In genomic region chr4:176270669-176271068, GRCh38 we compare ENCODE assay signal across 10 cellular contexts. TPM values are rescaled to one million over a fixed set of nuclear protein-coding genes. Genes with fewer than 3 reads are reported as not detected.
DNase-seq lines count a peak whose midpoint lies in the region; ATAC-seq, FAIRE-seq and TF ChIP-seq lines count a peak whose summit lies in the region.
"Had no signal": no experiment of that assay in that cellular context is flagged by ENCODE, and none has a peak within 500 bp of the region (broad histone marks: within the 10 kb centered on the region; RNA-seq: fewer than 3 reads in every experiment).

No MANE protein-coding gene starts in this region.

- no peak for FAIRE-seq in GM19239 (lab: Jason Lieb, UNC)
- FAIRE-seq: colon had no signal

- H3K4me1 ChIP-seq in GM23248 (ENCODE audit: insufficient read depth) (peaks cover 52% of the 10 kb centered on the region), tibial artery (peaks cover 0 to 16% (median 0%) of the 10 kb centered on the region in 4 donors)
- H3K4me1 ChIP-seq in effector memory CD4-positive, alpha-beta T cell (ENCODE audit: control insufficient read depth, insufficient read depth, low read length, poor library complexity, severe bottlenecking), result no peaks in the 10 kb centered on the region

- H3F3A ChIP-seq in GM23248 (ENCODE audit: insufficient read depth), result peaks cover 42% of the 10 kb centered on the region

- H3K9me3 ChIP-seq in GM23248 (ENCODE audit: low read depth) (no peaks in the 10 kb centered on the region), tibial artery (no peaks in the 10 kb centered on the region)
- H3K9me3 ChIP-seq in effector memory CD4-positive, alpha-beta T cell (ENCODE audit: control insufficient read depth, low read length), result no peaks in the 10 kb centered on the region

- peak overlapping the region; percentile 20; the same call in 1 of the 2 replicates for H2AFZ ChIP-seq in GM23248

- H3K4me2 ChIP-seq in GM23248 (ENCODE audit: unreplicated experiment), result peak overlapping the region; percentile 99

- no peaks in the 10 kb centered on the region for H3K79me2 ChIP-seq in GM23248 (ENCODE audit: insufficient read depth)

- peak overlapping the region; percentile 68 for H3K9ac ChIP-seq in GM23248

- TF ChIP-seq CTCF in tibial artery (IDR thresholded peaks at IDR 0.05), result no peak

- H3K9me2 ChIP-seq in GM23248 (ENCODE audit: insufficient read depth), result 0 out of 2 replicates have a peak, but pooled peaks cover 3% of the 10 kb centered on the region

- no peaks in the 10 kb centered on the region for H4K20me1 ChIP-seq in GM23248 (ENCODE audit: insufficient read depth)

- DNase-seq in ACHN (peak; percentile 98), GM23248 (peak; percentile 99), SK-MEL-5 (ENCODE audit: low read depth, low spot score) (peak; percentile 46), glomerular visceral epithelial cell (ENCODE audit: extremely low spot score) (peak; percentile 98), GM19239 (ENCODE audit: insufficient read length, low spot score) (no peak), tibial artery (no peak)
- DNase-seq in effector memory CD4-positive, alpha-beta T cell, result no peak

- peak overlapping the region; percentile 67 for H3K4me3 ChIP-seq in GM23248
- H3K4me3 ChIP-seq in effector memory CD4-positive, alpha-beta T cell (ENCODE audit: insufficient read depth, low read depth, low read length, poor library complexity, severe bottlenecking), result no peak overlapping the region
- no peak overlapping the region for H3K4me3 ChIP-seq in tibial artery

- intact Hi-C loops in tibial artery (cut with DNase I; ENCODE audit: low total_unique reads), result no loop called here

- H3K27me3 ChIP-seq in GM23248 (replicated peaks; ENCODE audit: insufficient read depth), result no peaks in the 10 kb centered on the region
- no peaks in the 10 kb centered on the region for H3K27me3 ChIP-seq in effector memory CD4-positive, alpha-beta T cell (replicated peaks; ENCODE audit: control insufficient read depth, insufficient read depth, low read length, poor library complexity, severe bottlenecking)
- no peaks in the 10 kb centered on the region for H3K27me3 ChIP-seq in tibial artery

- no peak for ATAC-seq in GM21367 (IDR thresholded peaks at IDR 0.05; ENCODE audit: unreplicated experiment)

- in situ Hi-C loops in ACHN (cut with HindIII; ENCODE audit: low pct_ligation_motif_present, low pct_unique_long_range_greater_than_20kb, low sequenced_read_pairs) (no loop called here), GM23248 (cut with MboI) (no loop called here), SK-MEL-5 (cut with HindIII; ENCODE audit: low pct_unique_long_range_greater_than_20kb, low sequenced_read_pairs) (no loop called here)

- H3K27ac ChIP-seq in GM23248 (peak overlapping the region; percentile 84), tibial artery (no peak overlapping the region)
- H3K27ac ChIP-seq in effector memory CD4-positive, alpha-beta T cell (ENCODE audit: insufficient read depth, low read length, poor library complexity, severe bottlenecking), result no peak overlapping the region

- H3K36me3 ChIP-seq in GM23248 (ENCODE audit: low read depth), result no peaks in the 10 kb centered on the region
- no peaks in the 10 kb centered on the region for H3K36me3 ChIP-seq in effector memory CD4-positive, alpha-beta T cell (ENCODE audit: control insufficient read depth, insufficient read depth, low read length)
- H3K36me3 ChIP-seq in tibial artery, result no peaks in the 10 kb centered on the region

- 0 to 1% methylated on average over 5 of the region's 5 CpGs for WGBS in GM23248 (ENCODE audit: low coverage in 1 of 2, low lambda C conversion rate in 2 of 2, missing lambda C conversion rate in 2 of 2), 2 experiments

RNA-seq across cellular contexts. Expression of gene ASB5, which starts 1.6 kb away (rescaled TPM):
- total RNA-seq in GM23248 (2014; rRNA removed; shearing (Covaris generic)), result 0.25 TPM in 1 of 2 replicates, not detected in the other
- 0.25 TPM in 1 of 2 replicates, not detected in the other for polyA plus RNA-seq in GM23248 (2016; fragmentation: Nextera tagmentation; extraction: Ambion mirVana)
- total RNA-seq in SK-MEL-5 (2014; rRNA removed; shearing (Covaris generic)), result 4.2 and 5.2 TPM in 2 replicates
- polyA plus RNA-seq in SK-MEL-5 (2015; cell fraction: cytosol; rRNA removed), result 0.85 and 1.7 TPM in 2 replicates
- polyA plus RNA-seq in SK-MEL-5 (2015; cell fraction: nucleus; rRNA removed), result 0.61 and 0.80 TPM in 2 replicates
- total RNA-seq: T-helper 2 cell treated with Interferon-gamma antibody and Interleukin-4, amounts not matched to agents 100 ng/mL and 5 ng/mL, for 36 hours had no signal

RNA-seq across cellular contexts. Expression of gene SPCS3, which starts 49.1 kb away (rescaled TPM):
- total RNA-seq in GM23248 (2014; rRNA removed; shearing (Covaris generic)), result 80.4 and 84.4 TPM in 2 replicates
- 108 and 113 TPM in 2 replicates for polyA plus RNA-seq in GM23248 (2016; fragmentation: Nextera tagmentation; extraction: Ambion mirVana)
- total RNA-seq in SK-MEL-5 (2014; rRNA removed; shearing (Covaris generic)), result 157 and 169 TPM in 2 replicates
- polyA plus RNA-seq in SK-MEL-5 (2015; cell fraction: cytosol; rRNA removed), result 70.2 and 84.1 TPM in 2 replicates
- 139 and 165 TPM in 2 replicates for polyA plus RNA-seq in SK-MEL-5 (2015; cell fraction: nucleus; rRNA removed)

Comparison
In these comparisons a context has a peak if more than half of its experiments do, and no peak if none do; other contexts are left out.
1. DNase-seq: peak in ACHN (single experiment), GM23248 (single experiment), SK-MEL-5 (single experiment) and glomerular visceral epithelial cell (single experiment); none in effector memory CD4-positive, alpha-beta T cell (0 of 3), GM19239 (single experiment) and tibial artery (0 of 2).